In genomic region chr13:100128373-100128772, GRCh38 we compare ENCODE assay signal across 12 cellular contexts. TPM values are rescaled to one million over a fixed set of nuclear protein-coding genes. Genes with fewer than 3 reads are reported as not detected.
DNase-seq lines count a peak whose midpoint lies in the region; ATAC-seq, FAIRE-seq and TF ChIP-seq lines count a peak whose summit lies in the region.
"Had no signal": no experiment of that assay in that cellular context is flagged by ENCODE, and none has a peak within 500 bp of the region (broad histone marks: within the 10 kb centered on the region; RNA-seq: fewer than 3 reads in every experiment).

No MANE protein-coding gene starts in this region.

- no peak for TF ChIP-seq POLR2A in A549 (IDR thresholded peaks at IDR 0.05; ENCODE audit: low read length)

- no peak for TF ChIP-seq EP300 in A549 (IDR thresholded peaks at IDR 0.05)

- peaks cover 50% of the 10 kb centered on the region for H3K4me1 ChIP-seq in A549
- H3K4me1 ChIP-seq in OCI-LY3 (ENCODE audit: low read length) = peaks cover 43% of the 10 kb centered on the region

- TF ChIP-seq RAD21 in A549 (conservative IDR thresholded peaks at IDR 0.05 in 1 of 2, IDR thresholded peaks at IDR 0.05 in 1 of 2) = no peak

- H3K27ac ChIP-seq in A549 (no peak overlapping the region), OCI-LY3 (ENCODE audit: low read length) (no peak overlapping the region)
- H3K27ac ChIP-seq: tibial nerve had no signal

- H3K4me3 ChIP-seq in A549 (no peak overlapping the region), OCI-LY3 (ENCODE audit: low read length) (no peak overlapping the region), foreskin fibroblast (ENCODE audit: low read depth in 1 of 2, low read length in 2 of 2) (no peak overlapping the region)
- H3K4me3 ChIP-seq: tibial nerve had no signal

- no peak overlapping the region for H3K9ac ChIP-seq in OCI-LY3 (ENCODE audit: low read length)

- H3K36me3 ChIP-seq in OCI-LY3 (replicated peaks; ENCODE audit: low read depth, low read length) = no peaks in the 10 kb centered on the region
- H3K36me3 ChIP-seq: tibial nerve had no signal

- H3K9me3 ChIP-seq in A549 (no peaks in the 10 kb centered on the region), OCI-LY3 (ENCODE audit: insufficient read depth, low read length) (no peaks in the 10 kb centered on the region)
- H3K9me3 ChIP-seq: tibial nerve had no signal

- DNase-seq in A549 (ENCODE audit: low read depth in 1 of 2, low spot score in 1 of 2) (peak; percentile 10 to 12), EL (peak; percentile 23), foreskin fibroblast (peak; percentile 13 to 35), NCI-H2196 (lab: John Stamatoyannopoulos, UW; ENCODE audit: unreplicated experiment) (no peak), hypothalamus (lab: John Stamatoyannopoulos, UW) (no peak), NCI-H526 (lab: John Stamatoyannopoulos, UW) (no peak)
- DNase-seq: cortex of kidney, NCI-H1436 had no signal

- no peak for FAIRE-seq in A549 (lab: Jason Lieb, UNC)
- FAIRE-seq: TTC549 had no signal

- POLR2A ChIA-PET in A549 (lab: Yijun Ruan, JAX) = no interaction called here

- H2AFZ ChIP-seq in OCI-LY3 (ENCODE audit: low read depth, low read length) = no peak overlapping the region

- ATAC-seq in A549 (peak in 1 of 2 experiments; percentile 78; a peak in 3 of 6 replicates), HG03378 (IDR thresholded peaks at IDR 0.05; ENCODE audit: unreplicated experiment) (no peak)

- CTCF ChIA-PET in A549 (lab: Yijun Ruan, JAX) = no interaction called here

- H4K20me1 ChIP-seq in OCI-LY3 (ENCODE audit: insufficient read depth, low read length) = no peaks in the 10 kb centered on the region

- H3K4me2 ChIP-seq in A549 (peak overlapping the region; percentile 32; the same call in 2 of the 3 replicates), OCI-LY3 (ENCODE audit: low read length) (peak overlapping the region; percentile 38; the same call in 1 of the 2 replicates)

- 92% methylated on average over 3 of the region's 3 CpGs for WGBS in A549 (ENCODE audit: missing lambda C conversion rate)

- TF ChIP-seq CTCF in A549 (IDR thresholded peaks at IDR 0.05) (no peak), OCI-LY3 (IDR thresholded peaks at IDR 0.05; ENCODE audit: low read depth, low read length) (no peak), foreskin fibroblast (IDR thresholded peaks at IDR 0.05; ENCODE audit: low read depth, low read length) (no peak)

- no peaks in the 10 kb centered on the region for H3K79me2 ChIP-seq in OCI-LY3 (ENCODE audit: low read length)

- H3K27me3 ChIP-seq in OCI-LY3 (ENCODE audit: low read depth, low read length) = no peaks in the 10 kb centered on the region
- H3K27me3 ChIP-seq: tibial nerve had no signal

TF ChIP-seq in A549, 52 proteins besides CTCF, POLR2A, EP300 and RAD21:
- no peak for TF ChIP-seq MAX (IDR thresholded peaks at IDR 0.05)
- TF ChIP-seq USF2 (IDR thresholded peaks at IDR 0.05) = no peak
- TF ChIP-seq PBX3 (IDR thresholded peaks at IDR 0.05) = no peak
- TF ChIP-seq JUN (IDR thresholded peaks at IDR 0.05) = no peak
- TF ChIP-seq HDAC2 (IDR thresholded peaks at IDR 0.05) = no peak
- no peak for TF ChIP-seq BCL3 (IDR thresholded peaks at IDR 0.05)
- no peak for TF ChIP-seq ZSCAN20 (CRISPR knock-in tag; IDR thresholded peaks at IDR 0.05)
- no peak for TF ChIP-seq CBX2 (IDR thresholded peaks at IDR 0.05; ENCODE audit: borderline replicate concordance, low read depth)
- TF ChIP-seq CBX8 (IDR thresholded peaks at IDR 0.05) = no peak
- TF ChIP-seq ZFP36 (IDR thresholded peaks at IDR 0.05; ENCODE audit: borderline replicate concordance, partially characterized antibody) = no peak
- no peak for TF ChIP-seq FOXS1 (CRISPR knock-in tag; IDR thresholded peaks at IDR 0.05)
- no peak for TF ChIP-seq MAZ (IDR thresholded peaks at IDR 0.05; ENCODE audit: borderline replicate concordance, low read depth, low read length)

RNA-seq across cellular contexts. Expression of gene PCCA, which starts 39.5 kb away (rescaled TPM):
- 13.2 and 16.3 TPM in 2 replicates for polyA plus RNA-seq in A549 (2011; rRNA removed)
- polyA plus RNA-seq in A549 (2012; cell fraction: cytosol; rRNA removed) = 3.5 and 3.6 TPM in 2 replicates
- 2.7 and 5.4 TPM in 2 replicates for polyA plus RNA-seq in A549 (2012; cell fraction: nucleus; rRNA removed)
- 12.9 to 13.7 TPM (median 12.9 TPM) in 3 replicates for polyA plus RNA-seq in A549 (2017; fragmentation: RNase III; extraction: RNeasy Plus Mini Kit Qiagen cat#74134 plus additional on column Dnase treatment)
- 9.3 and 9.9 TPM in 2 replicates for polyA minus RNA-seq in A549 (2011; rRNA and poly(A)+ RNA removed)

Comparison
In these comparisons a context has a peak if more than half of its experiments do, and no peak if none do; other contexts are left out.
1. DNase-seq: peak in A549 (2 of 2), EL (single experiment) and foreskin fibroblast (2 of 2); none in NCI-H2196 (single experiment), hypothalamus (0 of 51) and NCI-H526 (0 of 2).